17 cellular contexts compared by ENCODE assay signal in the genomic region with DNA sequence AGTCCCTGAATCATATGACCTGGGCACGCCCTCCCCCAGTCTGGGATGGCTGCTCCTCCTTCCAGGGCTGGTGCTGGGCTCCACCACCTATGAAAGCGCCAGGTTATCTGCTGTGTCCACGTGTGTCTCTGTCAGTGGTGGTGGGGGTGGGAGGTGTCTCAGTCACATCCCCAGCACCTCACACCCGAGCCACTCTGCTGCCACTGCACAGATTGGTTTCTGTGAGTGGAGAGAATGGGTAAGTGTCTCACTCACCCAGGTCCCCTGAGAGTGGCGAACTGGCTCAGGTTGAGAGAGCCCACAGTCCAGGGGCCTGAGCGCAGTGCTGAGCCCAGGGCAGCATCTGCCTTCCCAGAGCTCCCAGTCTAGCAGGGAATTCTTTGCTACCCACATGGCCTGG.
DNase-seq lines count a peak whose midpoint lies in the region; ATAC-seq and TF ChIP-seq lines count a peak whose summit lies in the region.
"Had no signal": no experiment of that assay in that cellular context is flagged by ENCODE, and none has a peak within 500 bp of the region (broad histone marks: within the 10 kb centered on the region; RNA-seq: fewer than 3 reads in every experiment).

No MANE protein-coding gene starts in this region.

- TSS peak; percentile 13 for BruUV-seq in PC-3 (replicated peaks; lab: Mats Ljungman, UMichigan)

- H3K27me3 ChIP-seq in PC-3 (ENCODE audit: low read length) (no peaks in the 10 kb centered on the region), dorsolateral prefrontal cortex (no peaks in the 10 kb centered on the region), gastrocnemius medialis (no peaks in the 10 kb centered on the region)
- H3K27me3 ChIP-seq: transverse colon had no signal

- no peak for ATAC-seq in PC-3
- ATAC-seq in gastrocnemius medialis = no peak
- no peak for ATAC-seq in GM18861 (IDR thresholded peaks at IDR 0.05; ENCODE audit: unreplicated experiment)
- no peak for ATAC-seq in GM21529 (IDR thresholded peaks at IDR 0.05; ENCODE audit: unreplicated experiment)

- H3K27ac Mint-ChIP-seq in activated CD4-positive, alpha-beta T cell treated with anti-CD3 and anti-CD28 coated beads, Interleukin-2, amount 10 ng/mL, durations not matched to agents 7 days and 5 days = peak overlapping the region; percentile 84
- H3K27ac Mint-ChIP-seq: IgD-negative memory B cell had no signal

- POLR2A ChIA-PET in activated CD4-positive, alpha-beta T cell treated with anti-CD3 and anti-CD28 coated beads, Interleukin-2, amount 10 ng/mL, durations not matched to agents 7 days and 5 days (lab: Charles Lee) = no interaction called here
- POLR2A ChIA-PET in PC-3 (lab: Charles Lee; ENCODE audit: unreplicated experiment) = no interaction called here

- no peaks in the 10 kb centered on the region for H3K27me3 Mint-ChIP-seq in activated CD4-positive, alpha-beta T cell treated with anti-CD3 and anti-CD28 coated beads, Interleukin-2, amount 10 ng/mL, durations not matched to agents 7 days and 5 days
- H3K27me3 Mint-ChIP-seq: IgD-negative memory B cell had no signal

- CTCF ChIA-PET in activated CD4-positive, alpha-beta T cell treated with anti-CD3 and anti-CD28 coated beads, Interleukin-2, amount 10 ng/mL, durations not matched to agents 7 days and 5 days (lab: Charles Lee) = interaction anchor here (1.4 to 1.9 kb wide), 2 partner anchors 11 to 51 kb away, joined by 3 to 5 read pairs; no protein-coding TSS in a partner anchor
- CTCF ChIA-PET in PC-3 (lab: Charles Lee) = no interaction called here

- in situ Hi-C loops in gastrocnemius medialis (cut with MboI; ENCODE audit: low sequenced_read_pairs in 4 of 4) = loop anchor here in 2 of 4 donors (25.0 kb wide), 2 partner anchors 90 to 115 kb away; a partner anchor contains a TSS

- H3K79me2 ChIP-seq in PC-3 (ENCODE audit: low read length) = peaks cover 99% of the 10 kb centered on the region

- peaks cover 37% of the 10 kb centered on the region for H3K4me1 Mint-ChIP-seq in activated CD4-positive, alpha-beta T cell treated with anti-CD3 and anti-CD28 coated beads, Interleukin-2, amount 10 ng/mL, durations not matched to agents 7 days and 5 days

- peaks cover 91% of the 10 kb centered on the region for H4K20me1 ChIP-seq in PC-3 (ENCODE audit: low read length)

- H3K9me3 Mint-ChIP-seq in activated CD4-positive, alpha-beta T cell treated with anti-CD3 and anti-CD28 coated beads, Interleukin-2, amount 10 ng/mL, durations not matched to agents 7 days and 5 days = no peaks in the 10 kb centered on the region
- H3K9me3 Mint-ChIP-seq: IgD-negative memory B cell had no signal

- no peak overlapping the region for H3K4me3 Mint-ChIP-seq in activated CD4-positive, alpha-beta T cell treated with anti-CD3 and anti-CD28 coated beads, Interleukin-2, amount 10 ng/mL, durations not matched to agents 7 days and 5 days

- no peaks in the 10 kb centered on the region for H3K9me3 ChIP-seq in PC-3 (ENCODE audit: low read length)
- no peaks in the 10 kb centered on the region for H3K9me3 ChIP-seq in gastrocnemius medialis
- H3K9me3 ChIP-seq: SK-N-SH, transverse colon had no signal

- H3K9ac ChIP-seq in PC-3 (ENCODE audit: low read length) = no peak overlapping the region
- H3K9ac ChIP-seq: SK-N-SH had no signal

- peaks cover 2% of the 10 kb centered on the region for H3K36me3 Mint-ChIP-seq in activated CD4-positive, alpha-beta T cell treated with anti-CD3 and anti-CD28 coated beads, Interleukin-2, amount 10 ng/mL, durations not matched to agents 7 days and 5 days (ENCODE audit: low read depth)
- H3K36me3 Mint-ChIP-seq: IgD-negative memory B cell had no signal

- no peak overlapping the region for H3K4me2 ChIP-seq in PC-3 (ENCODE audit: low read length)
- H3K4me2 ChIP-seq: PC-9, SK-N-SH had no signal

- H3K4me1 ChIP-seq in PC-3 (ENCODE audit: insufficient read depth, low read length) (no peaks in the 10 kb centered on the region), gastrocnemius medialis (peaks cover 52 to 60% of the 10 kb centered on the region in 2 donors)

- no peak for TF ChIP-seq POLR2A in gastrocnemius medialis (IDR thresholded peaks at IDR 0.05)

- H3K36me3 ChIP-seq in PC-3 (ENCODE audit: low read depth, low read length) (peaks cover 86% of the 10 kb centered on the region), gastrocnemius medialis (peaks cover 0 to 15% of the 10 kb centered on the region in 2 donors)

- TF ChIP-seq CTCF in PC-3 (conservative IDR thresholded peaks at IDR 0.05; ENCODE audit: low read depth, low read length) (no peak), dorsolateral prefrontal cortex (IDR thresholded peaks at IDR 0.05 in 54 of 56, conservative IDR thresholded peaks at IDR 0.05 in 2 of 56; ENCODE audit: low read depth in 1 of 56, partially characterized antibody in 56 of 56) (no peak), gastrocnemius medialis (IDR thresholded peaks at IDR 0.05 in 4 of 5, conservative IDR thresholded peaks at IDR 0.05 in 1 of 5) (no peak)

- H3K9me2 ChIP-seq in PC-3 (replicated peaks; ENCODE audit: low read length) = no peaks in the 10 kb centered on the region
- H3K9me2 ChIP-seq: SK-N-SH had no signal

- no peak overlapping the region for H3K4me3 ChIP-seq in PC-3 (ENCODE audit: low read length)
- peak overlapping the region in 2 of 59 donors; percentile 19 to 28 for H3K4me3 ChIP-seq in dorsolateral prefrontal cortex
- H3K4me3 ChIP-seq in gastrocnemius medialis = no peak overlapping the region
- H3K4me3 ChIP-seq: PC-9, transverse colon had no signal

- no peak overlapping the region for H2AFZ ChIP-seq in PC-3 (ENCODE audit: low read length)
- H2AFZ ChIP-seq: PC-9 had no signal

- intact Hi-C loops in PC-3 (cut with micrococcal nuclease) (no loop called here), dorsolateral prefrontal cortex (cut with DNase I) (no loop called here), gastrocnemius medialis (cut with DNase I; ENCODE audit: low total_unique reads) (loop anchor here (10.0 kb wide), 1 partner anchor 122 kb away; no protein-coding TSS in a partner anchor)

- DNase-seq in activated CD4-positive, alpha-beta T cell treated with anti-CD3 and anti-CD28 coated beads, Interleukin-2, amount 10 ng/mL, durations not matched to agents 7 days and 5 days = no peak
- DNase-seq in activated CD4-positive, alpha-beta T cell treated with anti-CD3 and anti-CD28 coated beads, Interleukin-2, amount 50 U/mL, for 48 hours = no peak
- DNase-seq in PC-3 = no peak
- DNase-seq in dorsolateral prefrontal cortex = no peak
- DNase-seq in gastrocnemius medialis = no peak
- no peak for DNase-seq in SHP77 treated with DMSO at 0.1 percent for 48 hours (lab: John Stamatoyannopoulos, UW)
- DNase-seq: activated naive CD4-positive, alpha-beta T cell treated with anti-CD3 and anti-CD28 coated beads, Interleukin-2, amount 50 U/mL, for 16 hours; MV-4-11; NCI-H526 treated with DMSO at 0.1 percent for 48 hours; PC-9; SK-N-SH; small intestine; transverse colon had no signal

- H3K27ac ChIP-seq in PC-3 (ENCODE audit: low read length) (no peak overlapping the region), dorsolateral prefrontal cortex (peak overlapping the region in 53 of 59 donors; percentile 10 to 87 (median 71)), gastrocnemius medialis (peak overlapping the region in 3 of 4 donors; percentile 35 to 44 (median 39))
- H3K27ac ChIP-seq: C4-2B, PC-9 had no signal

- no peaks in the 10 kb centered on the region for H3F3A ChIP-seq in PC-3 (ENCODE audit: low read length, unreplicated experiment)
